1 cellular context compared by ENCODE assay signal in the genomic region with DNA sequence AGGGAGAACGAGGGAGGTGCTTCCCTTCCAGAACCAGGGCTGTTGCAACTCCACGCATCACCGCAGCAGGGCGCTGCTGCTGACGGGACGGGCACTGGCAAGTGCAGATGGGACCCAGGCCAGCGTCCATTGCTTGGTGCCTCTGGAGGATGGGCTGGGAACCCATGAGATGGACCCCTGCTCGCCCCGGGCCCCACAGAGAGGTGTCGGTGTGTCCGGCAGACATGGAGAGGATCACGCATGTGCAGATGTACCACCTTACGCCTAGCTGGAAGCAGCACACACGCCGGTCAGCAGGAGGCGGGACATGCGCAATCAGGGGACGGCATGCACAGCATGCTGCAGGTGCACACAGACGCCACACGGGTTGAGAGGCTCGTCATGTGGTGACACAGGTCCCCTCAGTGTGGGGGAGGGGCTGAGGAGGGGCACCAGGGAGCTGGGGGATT.
TF ChIP-seq lines count a peak whose summit lies in the region.

No MANE protein-coding gene starts in this region.

TF ChIP-seq in K562, 482 proteins besides CTCF, POLR2A, EP300 and RAD21:
- TF ChIP-seq ZMIZ1 (IDR thresholded peaks at IDR 0.05; ENCODE audit: low read depth in 2 of 2, low read length in 2 of 2) (no peak), ZBTB33 (CRISPR knock-in tag; IDR thresholded peaks at IDR 0.05) (peak; percentile 82), NELFE (IDR thresholded peaks at IDR 0.05; ENCODE audit: insufficient read depth, insufficient read length) (no peak), MAFG (tag; conservative IDR thresholded peaks at IDR 0.05) (no peak), SAP30 (IDR thresholded peaks at IDR 0.05; ENCODE audit: borderline replicate concordance, insufficient read depth, low read depth, low read length, poor library complexity, severe bottlenecking) (no peak), SNIP1 (IDR thresholded peaks at IDR 0.05; ENCODE audit: low read depth) (no peak), PCBP1 (IDR thresholded peaks at IDR 0.05; ENCODE audit: low read depth, low read length, poor library complexity, severe bottlenecking) (no peak), STAG1 (CRISPR knock-in tag; IDR thresholded peaks at IDR 0.05; ENCODE audit: borderline replicate concordance) (0 out of 2 replicates have a peak, but pooled peaks have one; percentile 21), ZNF584 (CRISPR knock-in tag; IDR thresholded peaks at IDR 0.05; ENCODE audit: low read depth) (no peak), ELF4 (CRISPR knock-in tag; IDR thresholded peaks at IDR 0.05) (no peak), SIN3A (IDR thresholded peaks at IDR 0.05; ENCODE audit: borderline replicate concordance in 2 of 2, control insufficient read depth in 1 of 2, low read depth in 2 of 2, low read length in 2 of 2) (no peak), POLR2G (IDR thresholded peaks at IDR 0.05; ENCODE audit: low read depth, low read length) (peak; percentile 54)
- TF ChIP-seq, protein P1, sequence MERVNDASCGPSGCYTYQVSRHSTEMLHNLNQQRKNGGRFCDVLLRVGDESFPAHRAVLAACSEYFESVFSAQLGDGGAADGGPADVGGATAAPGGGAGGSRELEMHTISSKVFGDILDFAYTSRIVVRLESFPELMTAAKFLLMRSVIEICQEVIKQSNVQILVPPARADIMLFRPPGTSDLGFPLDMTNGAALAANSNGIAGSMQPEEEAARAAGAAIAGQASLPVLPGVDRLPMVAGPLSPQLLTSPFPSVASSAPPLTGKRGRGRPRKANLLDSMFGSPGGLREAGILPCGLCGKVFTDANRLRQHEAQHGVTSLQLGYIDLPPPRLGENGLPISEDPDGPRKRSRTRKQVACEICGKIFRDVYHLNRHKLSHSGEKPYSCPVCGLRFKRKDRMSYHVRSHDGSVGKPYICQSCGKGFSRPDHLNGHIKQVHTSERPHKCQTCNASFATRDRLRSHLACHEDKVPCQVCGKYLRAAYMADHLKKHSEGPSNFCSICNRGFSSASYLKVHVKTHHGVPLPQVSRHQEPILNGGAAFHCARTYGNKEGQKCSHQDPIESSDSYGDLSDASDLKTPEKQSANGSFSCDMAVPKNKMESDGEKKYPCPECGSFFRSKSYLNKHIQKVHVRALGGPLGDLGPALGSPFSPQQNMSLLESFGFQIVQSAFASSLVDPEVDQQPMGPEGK (CRISPR knock-in tag; IDR thresholded peaks at IDR 0.05; ENCODE audit: borderline replicate concordance) = no peak
